In the genomic region with DNA sequence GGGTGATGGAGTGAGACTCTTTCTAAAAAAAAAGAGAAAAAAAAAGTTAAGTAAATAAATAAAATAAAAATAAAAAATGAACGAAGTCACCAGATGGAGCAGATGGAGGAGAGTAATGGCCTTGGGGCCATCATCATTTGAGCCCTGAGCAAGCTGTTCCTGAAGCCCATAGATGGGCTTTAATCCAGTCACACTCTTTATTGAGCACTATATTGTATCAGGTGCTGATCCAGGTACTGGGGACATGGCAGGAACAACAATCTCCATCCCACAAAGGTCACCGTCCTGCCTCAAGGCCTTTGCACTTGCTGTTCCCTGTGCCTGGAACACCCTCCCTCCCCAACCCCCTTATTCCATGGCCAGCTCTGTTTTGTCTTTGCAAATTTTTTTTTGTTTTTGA, we compare ENCODE assay signal across 39 cellular contexts. TPM values are rescaled to one million over a fixed set of nuclear protein-coding genes. Genes with fewer than 3 reads are reported as not detected.
"Had no signal": no experiment of that assay in that cellular context is flagged by ENCODE, and none has a peak within 500 bp of the region (broad histone marks: within the 10 kb centered on the region; RNA-seq: fewer than 3 reads in every experiment).

No MANE protein-coding gene starts in this region.

- H3K4me1 ChIP-seq: breast epithelium had no signal

- H3K9me3 Mint-ChIP-seq: activated B cell treated with CpG ODN at 0.5 μM for 24 hours; activated CD4-positive, alpha-beta memory T cell treated with anti-CD3 and anti-CD28 coated beads for 36 hours; activated CD4-positive, alpha-beta T cell treated with anti-CD3 and anti-CD28 coated beads, Interleukin-2, amount 10 ng/mL, durations not matched to agents 24 days and 14 days; activated CD8-positive, alpha-beta T cell treated with anti-CD3 and anti-CD28 coated beads for 36 hours; activated naive CD4-positive, alpha-beta T cell treated with anti-CD3 and anti-CD28 coated beads for 36 hours; activated naive CD4-positive, alpha-beta T cell treated with anti-CD3 and anti-CD28 coated beads, Interleukin-2, amount 50 U/mL, for 72 hours; activated naive CD8-positive, alpha-beta T cell treated with anti-CD3 and anti-CD28 coated beads for 36 hours; activated T-cell treated with anti-CD3 and anti-CD28 coated beads, Interleukin-2, amount 50 U/mL, for 4 hours; activated T-cell treated with anti-CD3 and anti-CD28 coated beads, Interleukin-2, amount 50 U/mL, for 72 hours; activated T-helper 1 cell treated with anti-CD3 and anti-CD28 coated beads, Interleukin-12 subunit alpha, Interleukin-12 subunit beta, Interleukin-2, Interleukin-4 antibody, amounts not matched to agents 30 ng/mL and 10 ng/mL and 1 ng/mL, durations not matched to agents 14 hours and 24 hours and 36 hours; activated T-helper 17 cell treated with anti-CD3 and anti-CD28 coated beads, Interleukin-2, amount 50 U/mL, for 72 hours; T-helper 1 cell treated with Interleukin-12 subunit alpha and Interleukin-12 subunit beta and Interleukin-4 antibody, amounts not matched to agents 30 μg/mL and 1 μg/mL, for 36 hours; T-helper 2 cell treated with Interferon-gamma antibody and Interleukin-4, amounts not matched to agents 5 μg/mL and 100 μg/mL, for 36 hours had no signal

- H3K36me3 Mint-ChIP-seq: activated CD4-positive, alpha-beta memory T cell treated with anti-CD3 and anti-CD28 coated beads for 36 hours; activated naive CD8-positive, alpha-beta T cell treated with anti-CD3 and anti-CD28 coated beads for 36 hours had no signal

- DNase-seq: activated B cell treated with CpG ODN at 0.5 μM for 24 hours; activated CD4-positive, alpha-beta memory T cell treated with anti-CD3 and anti-CD28 coated beads for 36 hours; activated CD4-positive, alpha-beta T cell treated with anti-CD3 and anti-CD28 coated beads for 4 hours; activated CD4-positive, alpha-beta T cell treated with anti-CD3 and anti-CD28 coated beads, Interleukin-2, amount 10 ng/mL, durations not matched to agents 24 days and 14 days; activated CD4-positive, alpha-beta T cell treated with anti-CD3 and anti-CD28 coated beads, Interleukin-2, amount 50 U/mL, for 1 hour; activated CD4-positive, alpha-beta T cell treated with anti-CD3 and anti-CD28 coated beads, Interleukin-2, amount 50 U/mL, for 4 hours; activated CD4-positive, CD25-positive, alpha-beta regulatory T cell treated with anti-CD3 and anti-CD28 coated beads, Interleukin-2, amount 50 U/mL, for 72 hours; activated CD8-positive, alpha-beta memory T cell treated with anti-CD3 and anti-CD28 coated beads, Interleukin-2, amount 50 U/mL, for 4 hours; activated CD8-positive, alpha-beta T cell treated with anti-CD3 and anti-CD28 coated beads for 36 hours; activated effector memory CD4-positive, alpha-beta T cell treated with anti-CD3 and anti-CD28 coated beads, Interleukin-2, amount 50 U/mL, for 16 hours; activated gamma-delta T cell treated with Interleukin-2 at 50 U/mL for 16 hours; activated naive CD4-positive, alpha-beta T cell; activated naive CD4-positive, alpha-beta T cell treated with anti-CD3 and anti-CD28 coated beads for 36 hours; activated naive CD4-positive, alpha-beta T cell treated with anti-CD3 and anti-CD28 coated beads, Interleukin-2, amount 50 U/mL, for 16 hours; activated naive CD8-positive, alpha-beta T cell treated with anti-CD3 and anti-CD28 coated beads for 36 hours; activated T-cell treated with anti-CD3 and anti-CD28 coated beads for 4 hours; activated T-cell treated with anti-CD3 and anti-CD28 coated beads, Interleukin-2, amount 50 U/mL, for 1 hour; activated T-cell treated with anti-CD3 and anti-CD28 coated beads, Interleukin-2, amount 50 U/mL, for 4 hours; activated T-cell treated with anti-CD3 and anti-CD28 coated beads, Interleukin-2, amount 50 U/mL, for 72 hours; amygdala; anterior cingulate cortex; body of pancreas; brain microvascular endothelial cell; central memory CD4-positive, alpha-beta T cell; T-helper 1 cell; T-helper 2 cell; T-helper 9 cell had no signal

- H3K9me3 ChIP-seq: body of pancreas, breast epithelium had no signal

- H3K27ac Mint-ChIP-seq: activated B cell treated with CpG ODN at 0.5 μM for 24 hours; activated CD4-positive, alpha-beta memory T cell treated with anti-CD3 and anti-CD28 coated beads for 36 hours; activated CD4-positive, alpha-beta T cell treated with anti-CD3 and anti-CD28 coated beads, Interleukin-2, amount 10 ng/mL, durations not matched to agents 24 days and 14 days; activated CD8-positive, alpha-beta T cell treated with anti-CD3 and anti-CD28 coated beads for 36 hours; activated naive CD4-positive, alpha-beta T cell treated with anti-CD3 and anti-CD28 coated beads for 36 hours; activated naive CD8-positive, alpha-beta T cell treated with anti-CD3 and anti-CD28 coated beads for 36 hours; activated T-cell treated with anti-CD3 and anti-CD28 coated beads, Interleukin-2, amount 50 U/mL, for 72 hours; activated T-helper 1 cell treated with anti-CD3 and anti-CD28 coated beads, Interleukin-12 subunit alpha, Interleukin-12 subunit beta, Interleukin-2, Interleukin-4 antibody, amounts not matched to agents 30 ng/mL and 10 ng/mL and 1 ng/mL, durations not matched to agents 14 hours and 24 hours and 36 hours; activated T-helper 17 cell treated with anti-CD3 and anti-CD28 coated beads, Interleukin-2, amount 50 U/mL, for 72 hours; T-helper 1 cell treated with Interleukin-12 subunit alpha and Interleukin-12 subunit beta and Interleukin-4 antibody, amounts not matched to agents 30 μg/mL and 1 μg/mL, for 36 hours; T-helper 2 cell treated with Interferon-gamma antibody and Interleukin-4, amounts not matched to agents 5 μg/mL and 100 μg/mL, for 36 hours had no signal

- H3K27ac ChIP-seq: body of pancreas, brain microvascular endothelial cell, breast epithelium, VCaP had no signal

- H3K4me3 Mint-ChIP-seq: activated B cell treated with CpG ODN at 0.5 μM for 24 hours; activated CD4-positive, alpha-beta memory T cell treated with anti-CD3 and anti-CD28 coated beads for 36 hours; activated CD4-positive, alpha-beta T cell treated with anti-CD3 and anti-CD28 coated beads, Interleukin-2, amount 10 ng/mL, durations not matched to agents 24 days and 14 days; activated CD8-positive, alpha-beta T cell treated with anti-CD3 and anti-CD28 coated beads for 36 hours; activated naive CD4-positive, alpha-beta T cell treated with anti-CD3 and anti-CD28 coated beads for 36 hours; activated naive CD8-positive, alpha-beta T cell treated with anti-CD3 and anti-CD28 coated beads for 36 hours; activated T-cell treated with anti-CD3 and anti-CD28 coated beads, Interleukin-2, amount 50 U/mL, for 4 hours; activated T-cell treated with anti-CD3 and anti-CD28 coated beads, Interleukin-2, amount 50 U/mL, for 72 hours; activated T-helper 1 cell treated with anti-CD3 and anti-CD28 coated beads, Interleukin-12 subunit alpha, Interleukin-12 subunit beta, Interleukin-2, Interleukin-4 antibody, amounts not matched to agents 30 ng/mL and 10 ng/mL and 1 ng/mL, durations not matched to agents 14 hours and 24 hours and 36 hours; activated T-helper 17 cell treated with anti-CD3 and anti-CD28 coated beads, Interleukin-2, amount 50 U/mL, for 72 hours; T-helper 1 cell treated with Interleukin-12 subunit alpha and Interleukin-12 subunit beta and Interleukin-4 antibody, amounts not matched to agents 30 μg/mL and 1 μg/mL, for 36 hours; T-helper 2 cell treated with Interferon-gamma antibody and Interleukin-4, amounts not matched to agents 5 μg/mL and 100 μg/mL, for 36 hours had no signal

- H3K4me3 ChIP-seq: body of pancreas, breast epithelium had no signal

- H3K27me3 ChIP-seq: body of pancreas, brain microvascular endothelial cell, breast epithelium had no signal

- ATAC-seq: activated CD8-positive, alpha-beta T cell treated with anti-CD3 and anti-CD28 coated beads for 36 hours; activated naive CD4-positive, alpha-beta T cell treated with anti-CD3 and anti-CD28 coated beads, Interleukin-2, amount 50 U/mL, for 72 hours; activated T-cell treated with anti-CD3 and anti-CD28 coated beads, Interleukin-2, amount 50 U/mL, for 4 hours; activated T-cell treated with anti-CD3 and anti-CD28 coated beads, Interleukin-2, amount 50 U/mL, for 72 hours; activated T-helper 17 cell treated with anti-CD3 and anti-CD28 coated beads, Interleukin-2, amount 50 U/mL, for 72 hours; body of pancreas had no signal

- FAIRE-seq: astrocyte, TTC549 had no signal

- H3K36me3 ChIP-seq: brain microvascular endothelial cell, breast epithelium had no signal

- H3K27me3 Mint-ChIP-seq: activated naive CD8-positive, alpha-beta T cell treated with anti-CD3 and anti-CD28 coated beads for 36 hours had no signal

RNA-seq across cellular contexts. Expression of gene NFILZ, which starts 16.0 kb away (rescaled TPM):
- total RNA-seq: activated B cell treated with CpG ODN at 0.5 μM for 24 hours; activated CD4-positive, alpha-beta memory T cell treated with anti-CD3 and anti-CD28 coated beads for 36 hours; activated CD4-positive, alpha-beta T cell treated with anti-CD3 and anti-CD28 coated beads, Interleukin-2, amount 10 ng/mL, durations not matched to agents 24 days and 14 days; activated CD8-positive, alpha-beta memory T cell treated with anti-CD3 and anti-CD28 coated beads for 36 hours; activated CD8-positive, alpha-beta T cell treated with anti-CD3 and anti-CD28 coated beads for 36 hours; activated naive CD4-positive, alpha-beta T cell treated with anti-CD3 and anti-CD28 coated beads for 36 hours; activated naive CD4-positive, alpha-beta T cell treated with anti-CD3 and anti-CD28 coated beads, Interleukin-2, amount 50 U/mL, for 72 hours; activated naive CD8-positive, alpha-beta T cell treated with anti-CD3 and anti-CD28 coated beads for 36 hours; activated T-cell treated with anti-CD3 and anti-CD28 coated beads, Interleukin-2, amount 50 U/mL, for 4 hours; activated T-cell treated with anti-CD3 and anti-CD28 coated beads, Interleukin-2, amount 50 U/mL, for 72 hours; activated T-helper 1 cell treated with anti-CD3 and anti-CD28 coated beads, Interleukin-12 subunit alpha, Interleukin-12 subunit beta, Interleukin-2, Interleukin-4 antibody, amounts not matched to agents 30 ng/mL and 10 ng/mL and 1 ng/mL, durations not matched to agents 14 hours and 24 hours and 36 hours; activated T-helper 17 cell treated with anti-CD3 and anti-CD28 coated beads, Interleukin-2, amount 50 U/mL, for 72 hours; astrocyte; body of pancreas; breast epithelium; cardiac septum; cerebellum had no signal
